15 cellular contexts compared by ENCODE assay signal in genomic region chr3:193870376-193871092, GRCh38.
DNase-seq lines count a peak whose midpoint lies in the region; FAIRE-seq and TF ChIP-seq lines count a peak whose summit lies in the region.
"Had no signal": no experiment of that assay in that cellular context is flagged by ENCODE, and none has a peak within 500 bp of the region (broad histone marks: within the 10 kb centered on the region; RNA-seq: fewer than 3 reads in every experiment).

No MANE protein-coding gene starts in this region.

- H3K4me2 ChIP-seq in endothelial cell of umbilical vein (ENCODE audit: insufficient read depth, low read length) (peak overlapping the region; percentile 28), osteoblast (ENCODE audit: insufficient read depth, low read length) (peak overlapping the region; percentile 67)

- no peaks in the 10 kb centered on the region for H3K9me3 ChIP-seq in endothelial cell of umbilical vein (replicated peaks; ENCODE audit: control insufficient read depth, insufficient read depth, low read length)
- H3K9me3 ChIP-seq in osteoblast (ENCODE audit: low read depth, low read length), result no peaks in the 10 kb centered on the region
- no peaks in the 10 kb centered on the region for H3K9me3 ChIP-seq in testis
- no peaks in the 10 kb centered on the region for H3K9me3 ChIP-seq in tibial nerve

- no peaks in the 10 kb centered on the region for H3K27me3 Mint-ChIP-seq in Calu3 (ENCODE audit: unreplicated experiment)
- peaks cover 22% of the 10 kb centered on the region for H3K27me3 Mint-ChIP-seq in activated CD4-positive, alpha-beta memory T cell treated with anti-CD3 and anti-CD28 coated beads for 36 hours

- peaks cover 91% of the 10 kb centered on the region for H3K4me1 Mint-ChIP-seq in Calu3 (ENCODE audit: low read depth, unreplicated experiment)
- peaks cover 2% of the 10 kb centered on the region for H3K4me1 Mint-ChIP-seq in activated CD4-positive, alpha-beta memory T cell treated with anti-CD3 and anti-CD28 coated beads for 36 hours (ENCODE audit: low read depth)

- intact Hi-C loops in Calu3 (cut with micrococcal nuclease; ENCODE audit: unreplicated experiment), result loop anchor here (5.0 kb wide), 5 partner anchors 38 to 452 kb away; no protein-coding TSS in a partner anchor
- intact Hi-C loops in endothelial cell of umbilical vein (cut with micrococcal nuclease), result loop anchor here (2.0 kb wide), 1 partner anchor 266 kb away; the partner anchor contains the start of gene HES1
- intact Hi-C loops in testis (cut with DNase I; ENCODE audit: low total_unique reads), result no loop called here
- intact Hi-C loops in activated CD4-positive, alpha-beta memory T cell treated with anti-CD3 and anti-CD28 coated beads for 36 hours (cut with micrococcal nuclease), result no loop called here

- H3K27ac ChIP-seq in endothelial cell of umbilical vein (ENCODE audit: insufficient read depth, low read depth, low read length), result peak overlapping the region; percentile 23
- H3K27ac ChIP-seq in osteoblast (ENCODE audit: low read depth, low read length), result no peak overlapping the region
- H3K27ac ChIP-seq in testis, result no peak overlapping the region
- peak overlapping the region in 1 of 4 donors; percentile 84 for H3K27ac ChIP-seq in tibial nerve

- no peaks in the 10 kb centered on the region for H4K20me1 ChIP-seq in endothelial cell of umbilical vein (replicated peaks; ENCODE audit: control insufficient read depth, extremely low read depth, insufficient read depth, low read length)
- H4K20me1 ChIP-seq in osteoblast (ENCODE audit: insufficient read depth, low read length), result no peaks in the 10 kb centered on the region

- peaks cover 32% of the 10 kb centered on the region for H3K36me3 Mint-ChIP-seq in Calu3 (ENCODE audit: insufficient read depth, unreplicated experiment)
- H3K36me3 Mint-ChIP-seq in activated CD4-positive, alpha-beta memory T cell treated with anti-CD3 and anti-CD28 coated beads for 36 hours, result no peaks in the 10 kb centered on the region
- H3K36me3 Mint-ChIP-seq: CD4-positive, CD25-positive, alpha-beta regulatory T cell had no signal

- H3K27me3 ChIP-seq in endothelial cell of umbilical vein (ENCODE audit: control insufficient read depth in 2 of 2, insufficient read depth in 2 of 2, low read length in 2 of 2) (no peaks in the 10 kb centered on the region), osteoblast (ENCODE audit: insufficient read depth, low read length) (peaks cover 17% of the 10 kb centered on the region), testis (no peaks in the 10 kb centered on the region), tibial nerve (peaks cover 0 to 5% of the 10 kb centered on the region in 2 donors)

- POLR2A ChIA-PET in endothelial cell of umbilical vein (lab: Charles Lee), result no interaction called here
- POLR2A ChIA-PET in activated CD4-positive, alpha-beta memory T cell treated with anti-CD3 and anti-CD28 coated beads for 36 hours (lab: Charles Lee), result no interaction called here

- no peak for FAIRE-seq in endothelial cell of umbilical vein (lab: Jason Lieb, UNC)
- FAIRE-seq: H54 had no signal

- peak overlapping the region; percentile 14 for H3K9ac ChIP-seq in endothelial cell of umbilical vein (replicated peaks; ENCODE audit: extremely low read depth, insufficient read depth, low read length)

- TF ChIP-seq CTCF in Calu3 (IDR thresholded peaks at IDR 0.05; ENCODE audit: unreplicated experiment), result no peak
- no peak for TF ChIP-seq CTCF in endothelial cell of umbilical vein (IDR thresholded peaks at IDR 0.05; ENCODE audit: extremely low read depth in 1 of 2, insufficient read depth in 1 of 2, low read depth in 1 of 2, low read length in 2 of 2)
- TF ChIP-seq CTCF in osteoblast (IDR thresholded peaks at IDR 0.05; ENCODE audit: extremely low read depth, low read depth, low read length), result no peak
- TF ChIP-seq CTCF in testis (IDR thresholded peaks at IDR 0.05), result no peak
- TF ChIP-seq CTCF in tibial nerve (IDR thresholded peaks at IDR 0.05), result no peak

- CTCF ChIA-PET in Calu3 (lab: Charles Lee), result interaction anchor here (0.7 to 4.1 kb wide), 10 partner anchors 16 to 445 kb away, joined by 3 to 33 read pairs (median 4); no protein-coding TSS in a partner anchor
- CTCF ChIA-PET in endothelial cell of umbilical vein (lab: Charles Lee), result interaction anchor here (0.8 kb wide), 1 partner anchor 445 kb away, joined by 4 read pairs; no protein-coding TSS in a partner anchor
- CTCF ChIA-PET in activated CD4-positive, alpha-beta memory T cell treated with anti-CD3 and anti-CD28 coated beads for 36 hours (lab: Charles Lee), result no interaction called here

- BruUV-seq in Calu3 (replicated peaks; lab: Mats Ljungman, UMichigan) (TSS peak; percentile 89), endothelial cell of umbilical vein (replicated peaks; lab: Mats Ljungman, UMichigan) (no TSS peak)

- H3K79me2 ChIP-seq in endothelial cell of umbilical vein (ENCODE audit: control insufficient read depth, insufficient read depth, low read length) (no peaks in the 10 kb centered on the region), osteoblast (ENCODE audit: insufficient read depth, low read length) (no peaks in the 10 kb centered on the region)

- H3K4me1 ChIP-seq in endothelial cell of umbilical vein (ENCODE audit: control insufficient read depth, extremely low read depth, insufficient read depth, low read length) (peaks cover 42% of the 10 kb centered on the region), osteoblast (ENCODE audit: insufficient read depth, low read length) (peaks cover 22% of the 10 kb centered on the region), testis (peaks cover 5% of the 10 kb centered on the region), tibial nerve (peaks cover 0 to 24% (median 16%) of the 10 kb centered on the region in 4 donors)

- DNase-seq in Calu3 (peak; percentile 76), M059J (ENCODE audit: low read depth) (peak; percentile 45), endothelial cell of umbilical vein (ENCODE audit: low read depth, low spot score) (no peak), osteoblast (ENCODE audit: insufficient read length, low spot score, missing footprints) (no peak), testis (no peak), SHP77 treated with DMSO at 0.1 percent for 48 hours (lab: John Stamatoyannopoulos, UW) (no peak), tibial nerve (ENCODE audit: low spot score in 2 of 2) (no peak)
- no peak for DNase-seq in activated CD4-positive, alpha-beta memory T cell treated with anti-CD3 and anti-CD28 coated beads for 36 hours
- DNase-seq: activated CD4-positive, alpha-beta T cell treated with anti-CD3 and anti-CD28 coated beads for 1 hour; activated T-cell treated with anti-CD3 and anti-CD28 coated beads, Interleukin-2, amount 50 U/mL, for 24 hours; cortex of kidney; NCI-H1048; NCI-H2227 treated with DMSO at 0.1 percent for 48 hours had no signal

- peak overlapping the region; percentile 98 for H3K27ac Mint-ChIP-seq in Calu3 (ENCODE audit: unreplicated experiment)
- no peak overlapping the region for H3K27ac Mint-ChIP-seq in activated CD4-positive, alpha-beta memory T cell treated with anti-CD3 and anti-CD28 coated beads for 36 hours
- H3K27ac Mint-ChIP-seq: activated T-cell treated with anti-CD3 and anti-CD28 coated beads, Interleukin-2, amount 50 U/mL, for 24 hours; CD4-positive, CD25-positive, alpha-beta regulatory T cell had no signal

- H2AFZ ChIP-seq in endothelial cell of umbilical vein (ENCODE audit: low read depth, low read length) (no peak overlapping the region), osteoblast (ENCODE audit: low read length) (no peak overlapping the region)

- H3K4me3 Mint-ChIP-seq in Calu3 (ENCODE audit: low read depth, unreplicated experiment), result peak overlapping the region; percentile 63
- no peak overlapping the region for H3K4me3 Mint-ChIP-seq in activated CD4-positive, alpha-beta memory T cell treated with anti-CD3 and anti-CD28 coated beads for 36 hours
- H3K4me3 Mint-ChIP-seq: activated T-cell treated with anti-CD3 and anti-CD28 coated beads, Interleukin-2, amount 50 U/mL, for 24 hours; CD4-positive, CD25-positive, alpha-beta regulatory T cell had no signal

- peaks cover 3% of the 10 kb centered on the region for H3K9me3 Mint-ChIP-seq in Calu3 (ENCODE audit: low read depth, unreplicated experiment)
- no peaks in the 10 kb centered on the region for H3K9me3 Mint-ChIP-seq in activated CD4-positive, alpha-beta memory T cell treated with anti-CD3 and anti-CD28 coated beads for 36 hours
- H3K9me3 Mint-ChIP-seq: activated T-cell treated with anti-CD3 and anti-CD28 coated beads, Interleukin-2, amount 50 U/mL, for 24 hours; CD4-positive, CD25-positive, alpha-beta regulatory T cell had no signal

- H3K4me3 ChIP-seq in endothelial cell of umbilical vein (replicated peaks in 1 of 3; ENCODE audit: insufficient read depth in 1 of 3, low read depth in 1 of 3, low read length in 3 of 3), result no peak overlapping the region
- H3K4me3 ChIP-seq in osteoblast (ENCODE audit: insufficient read depth, low read length), result no peak overlapping the region
- no peak overlapping the region for H3K4me3 ChIP-seq in testis
- H3K4me3 ChIP-seq in tibial nerve, result no peak overlapping the region

- dilution Hi-C loops in endothelial cell of umbilical vein (cut with MboI; ENCODE audit: extremely low pct_ligation_motif_present, low sequenced_read_pairs), result no loop called here

- H3K9me1 ChIP-seq in endothelial cell of umbilical vein (replicated peaks; ENCODE audit: control insufficient read depth, extremely low read depth, insufficient read depth, low read length), result no peaks in the 10 kb centered on the region

- WGBS in testis, 2 donors, result 60 to 72% methylated on average over 14 to 15 of the region's 15 CpGs
- 77 to 78% methylated on average over 15 of the region's 15 CpGs for WGBS in tibial nerve, 2 donors

- TF ChIP-seq EP300 in tibial nerve (IDR thresholded peaks at IDR 0.05), result no peak

- H3K36me3 ChIP-seq in endothelial cell of umbilical vein (ENCODE audit: control insufficient read depth in 2 of 2, extremely low read depth in 1 of 2, insufficient read depth in 2 of 2, low read length in 2 of 2), result no peaks in the 10 kb centered on the region
- no peaks in the 10 kb centered on the region for H3K36me3 ChIP-seq in osteoblast (ENCODE audit: insufficient read depth, low read length)
- H3K36me3 ChIP-seq in testis (ENCODE audit: low read depth, missing control alignments), result no peaks in the 10 kb centered on the region
- H3K36me3 ChIP-seq in tibial nerve, result no peaks in the 10 kb centered on the region

- no peak for TF ChIP-seq POLR2A in endothelial cell of umbilical vein (IDR thresholded peaks at IDR 0.05; ENCODE audit: low read depth, low read length)
- TF ChIP-seq POLR2A in testis (IDR thresholded peaks at IDR 0.05), result no peak
- TF ChIP-seq POLR2A in tibial nerve (IDR thresholded peaks at IDR 0.05), result no peak

TF ChIP-seq in endothelial cell of umbilical vein, 7 proteins besides CTCF, POLR2A, EP300 and RAD21 (continues in another document):
- TF ChIP-seq FOS (IDR thresholded peaks at IDR 0.05; ENCODE audit: borderline replicate concordance, insufficient read depth, low read length) (no peak), POLR2AphosphoS5 (IDR thresholded peaks at IDR 0.05; ENCODE audit: insufficient read depth, low read depth, low read length) (no peak), MYC (IDR thresholded peaks at IDR 0.05; ENCODE audit: low read depth, low read length) (no peak)
- TF ChIP-seq, protein P1, sequence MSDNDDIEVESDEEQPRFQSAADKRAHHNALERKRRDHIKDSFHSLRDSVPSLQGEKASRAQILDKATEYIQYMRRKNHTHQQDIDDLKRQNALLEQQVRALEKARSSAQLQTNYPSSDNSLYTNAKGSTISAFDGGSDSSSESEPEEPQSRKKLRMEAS (IDR thresholded peaks at IDR 0.05; ENCODE audit: insufficient read depth, insufficient read length), result no peak

Comparison
In these comparisons a context has a peak if more than half of its experiments do, and no peak if none do; other contexts are left out.
1. DNase-seq: peak in Calu3 (single experiment) and M059J (single experiment); none in endothelial cell of umbilical vein (single experiment), osteoblast (single experiment), testis (single experiment), SHP77 treated with DMSO at 0.1 percent for 48 hours (single experiment), activated CD4-positive, alpha-beta memory T cell treated with anti-CD3 and anti-CD28 coated beads for 36 hours (single experiment) and tibial nerve (0 of 2).
2. intact Hi-C loops: an anchor here in Calu3 (5.0 kb wide) and endothelial cell of umbilical vein (2.0 kb wide); none called in testis and activated CD4-positive, alpha-beta memory T cell treated with anti-CD3 and anti-CD28 coated beads for 36 hours.